ENCODE assay signal across 8 cellular contexts in the genomic region with DNA sequence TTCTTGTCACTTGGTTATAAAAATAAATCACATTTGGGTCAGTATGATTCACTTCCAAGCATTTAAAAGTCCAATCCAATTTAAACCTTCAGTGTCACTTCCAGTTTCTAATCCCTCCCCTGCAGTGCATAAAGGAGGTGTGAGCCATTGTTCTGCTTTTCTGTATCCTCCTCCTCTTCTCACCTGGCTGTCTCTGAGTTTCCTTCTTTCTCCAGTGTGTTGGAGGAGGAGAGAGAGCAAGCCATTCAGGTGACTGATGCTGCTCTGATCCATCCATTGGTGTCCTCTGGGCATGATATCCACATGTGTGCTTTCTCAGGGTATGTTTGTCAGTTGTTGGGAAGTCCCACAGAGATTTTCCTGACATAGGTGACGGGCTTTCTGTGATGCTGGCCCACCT. TPM values are rescaled to one million over a fixed set of nuclear protein-coding genes. Genes with fewer than 3 reads are reported as not detected.
DNase-seq lines count a peak whose midpoint lies in the region; ATAC-seq, FAIRE-seq and TF ChIP-seq lines count a peak whose summit lies in the region.

No MANE protein-coding gene starts in this region.

- peaks cover 26% of the 10 kb centered on the region for H3K4me1 ChIP-seq in BLaER1
- H3K4me1 ChIP-seq in HEK293 (ENCODE audit: control insufficient read depth, insufficient read depth, low read length), result no peaks in the 10 kb centered on the region

- peak overlapping the region; percentile 93 for H3K4me3 Mint-ChIP-seq in activated naive CD8-positive, alpha-beta T cell treated with anti-CD3 and anti-CD28 coated beads for 36 hours

- FAIRE-seq in RCC 7860 (lab: Jason Lieb, UNC), result no peak

- peaks cover 12% of the 10 kb centered on the region for H3K9me3 ChIP-seq in BLaER1
- no peaks in the 10 kb centered on the region for H3K9me3 ChIP-seq in HEK293 (ENCODE audit: control insufficient read depth, insufficient read depth, low read depth, low read length)

- H3K27me3 Mint-ChIP-seq in activated naive CD8-positive, alpha-beta T cell treated with anti-CD3 and anti-CD28 coated beads for 36 hours, result no peaks in the 10 kb centered on the region

- H3K36me3 ChIP-seq in BLaER1 (peaks cover 50% of the 10 kb centered on the region), HEK293 (ENCODE audit: control insufficient read depth in 2 of 2, insufficient read depth in 1 of 2, low read length in 2 of 2) (peaks cover 0 to 24% of the 10 kb centered on the region in 2 experiments; a peak in 2 of 3 replicates)

- peaks cover 22% of the 10 kb centered on the region for H3K36me3 Mint-ChIP-seq in activated naive CD8-positive, alpha-beta T cell treated with anti-CD3 and anti-CD28 coated beads for 36 hours

- H3K4me1 Mint-ChIP-seq in activated naive CD8-positive, alpha-beta T cell treated with anti-CD3 and anti-CD28 coated beads for 36 hours, result peaks cover 39% of the 10 kb centered on the region

- ATAC-seq in GM19463 (IDR thresholded peaks at IDR 0.05; ENCODE audit: unreplicated experiment) (no peak), HG03097 (IDR thresholded peaks at IDR 0.05; ENCODE audit: low FRiP score, unreplicated experiment) (no peak), HG03108 (IDR thresholded peaks at IDR 0.05; ENCODE audit: unreplicated experiment) (no peak)

- no peak overlapping the region for H3K9ac ChIP-seq in BLaER1

- H4K20me1 ChIP-seq in BLaER1, result no peaks in the 10 kb centered on the region

- H3K27me3 ChIP-seq in BLaER1, result no peaks in the 10 kb centered on the region

- peak overlapping the region; percentile 95 for H3K27ac Mint-ChIP-seq in activated naive CD8-positive, alpha-beta T cell treated with anti-CD3 and anti-CD28 coated beads for 36 hours

- CTCF ChIA-PET in HEK293 (lab: Yijun Ruan, JAX), result interaction anchor here (0.6 to 2.5 kb wide), 7 partner anchors 9 to 525 kb away, joined by 3 to 19 read pairs (median 4); no protein-coding TSS in a partner anchor

- H3K9me3 Mint-ChIP-seq in activated naive CD8-positive, alpha-beta T cell treated with anti-CD3 and anti-CD28 coated beads for 36 hours, result no peaks in the 10 kb centered on the region

- no peak overlapping the region for H3K27ac ChIP-seq in BLaER1
- H3K27ac ChIP-seq in HEK293 (ENCODE audit: extremely low read depth, low read depth, low read length), result no peak overlapping the region

- H3K4me3 ChIP-seq in BLaER1 (peak overlapping the region; percentile 72), HEK293 (ENCODE audit: low read depth, low read length) (no peak overlapping the region)

- no peak for TF ChIP-seq CTCF in HEK293 (tag by site-specific recombination; IDR thresholded peaks at IDR 0.05)

- peak; percentile 3 for DNase-seq in activated naive CD8-positive, alpha-beta T cell treated with anti-CD3 and anti-CD28 coated beads for 36 hours
- DNase-seq in medulla oblongata (ENCODE audit: extremely low spot score), result peak; percentile 9
- no peak for DNase-seq in RCC 7860 (ENCODE audit: low spot score)

- H3K4me2 ChIP-seq in BLaER1, result peak overlapping the region; percentile 82

- POLR2A ChIA-PET in HEK293 (lab: Yijun Ruan, JAX), result interaction anchor here (1.3 to 2.1 kb wide), 4 partner anchors 8 to 56 kb away, joined by 5 to 8 read pairs (median 6); partner anchors contain the start of gene MED4

TF ChIP-seq in HEK293, 187 proteins besides CTCF, POLR2A, EP300 and RAD21:
- TF ChIP-seq ZNF600 (tag by site-specific recombination; IDR thresholded peaks at IDR 0.05), result peak; percentile 19; the same call in 1 of the 2 replicates
- TF ChIP-seq SCRT2 (tag by site-specific recombination; IDR thresholded peaks at IDR 0.05), result no peak
- peak; percentile 20; the same call in 1 of the 2 replicates for TF ChIP-seq SP2 (tag by site-specific recombination; IDR thresholded peaks at IDR 0.05)
- TF ChIP-seq ZNF701 (tag by site-specific recombination; IDR thresholded peaks at IDR 0.05), result no peak

RNA-seq across cellular contexts. Expression of gene NUDT15, which starts 1.2 kb away (rescaled TPM):
- total RNA-seq in activated naive CD8-positive, alpha-beta T cell treated with anti-CD3 and anti-CD28 coated beads for 36 hours, result 10 to 100 TPM; 24.5 to 26.5 TPM

RNA-seq across cellular contexts. Expression of gene SUCLA2, which starts 37.7 kb away (rescaled TPM):
- 10 to 100 TPM; 51.1 to 51.7 TPM for total RNA-seq in activated naive CD8-positive, alpha-beta T cell treated with anti-CD3 and anti-CD28 coated beads for 36 hours

RNA-seq across cellular contexts. Expression of gene MED4, which starts 56.1 kb away (rescaled TPM):
- total RNA-seq in activated naive CD8-positive, alpha-beta T cell treated with anti-CD3 and anti-CD28 coated beads for 36 hours, result 10 to 100 TPM; 66.3 to 66.8 TPM
